6 cellular contexts compared by ENCODE assay signal in the genomic region with DNA sequence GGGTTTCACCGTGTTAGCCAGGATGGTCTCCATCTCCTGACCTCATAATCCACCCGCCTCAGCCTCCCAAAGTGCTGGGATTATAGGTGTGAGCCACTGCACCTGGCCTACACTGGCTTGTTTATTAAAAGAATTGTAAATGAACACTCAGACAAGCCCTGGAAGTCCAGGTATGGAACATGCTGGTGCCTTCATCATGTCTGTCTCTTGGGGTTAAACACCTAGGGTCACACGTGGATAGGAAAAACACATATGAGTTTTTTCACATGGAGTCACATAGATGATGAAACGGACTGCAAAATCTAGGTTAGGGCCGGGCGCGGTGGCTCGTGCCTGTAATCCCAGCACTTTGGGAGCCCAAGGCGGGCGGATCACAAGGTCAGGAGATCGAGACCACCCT. TPM values are rescaled to one million over a fixed set of nuclear protein-coding genes. Genes with fewer than 3 reads are reported as not detected.
DNase-seq lines count a peak whose midpoint lies in the region; ATAC-seq, FAIRE-seq and TF ChIP-seq lines count a peak whose summit lies in the region.
"Not testable (repeated sequence)": the region's sequence is repeated elsewhere in the genome, so short reads cannot be mapped to it uniquely, and the experiment has no call there.

No MANE protein-coding gene starts in this region.

- 81 to 85% methylated on average over 5 to 9 of the region's 11 CpGs for WGBS in esophagus squamous epithelium, 2 donors
- no CpG with 5 or more reads among the region's 11 CpGs for whole genome bisulfite sequencing in trophoblast cell (ENCODE audit: extremely low coverage, insufficient coverage, insufficient read length)
- WGBS in suprapubic skin, result 94% methylated on average over 11 of the region's 11 CpGs

- H3K79me1 ChIP-seq in trophoblast cell (ENCODE audit: low read length), result not testable (repeated sequence)

- not testable (repeated sequence) for H2BK12ac ChIP-seq in trophoblast cell (ENCODE audit: low read length)

- H3K27ac ChIP-seq in RWPE2 (ENCODE audit: poor library complexity, severe bottlenecking) (peak overlapping the region; percentile 92), epithelial cell of prostate (peak overlapping the region; percentile 93), esophagus squamous epithelium (peak overlapping the region; percentile 66 to 92 (median 88)), keratinocyte (ENCODE audit: control insufficient read depth, insufficient read depth, low read length) (peak overlapping the region; percentile 96), suprapubic skin (peak overlapping the region; percentile 79)
- not testable (repeated sequence) for H3K27ac ChIP-seq in trophoblast cell (ENCODE audit: low read depth, low read length)

- not testable (repeated sequence) for TF ChIP-seq CTCF in RWPE2 (IDR thresholded peaks at IDR 0.05; ENCODE audit: poor library complexity, severe bottlenecking); esophagus squamous epithelium (IDR thresholded peaks at IDR 0.05); keratinocyte (optimal IDR thresholded peaks at IDR 0.05 in 1 of 3, IDR thresholded peaks at IDR 0.05 in 1 of 3, conservative IDR thresholded peaks at IDR 0.05 in 1 of 3; ENCODE audit: extremely low read depth in 1 of 3, insufficient read depth in 2 of 3, low read length in 3 of 3); suprapubic skin (IDR thresholded peaks at IDR 0.05)

- not testable (repeated sequence) for H3K9ac ChIP-seq in keratinocyte (ENCODE audit: control insufficient read depth, extremely low read depth, insufficient read depth, low read length); trophoblast cell (ENCODE audit: low read length)

- TF ChIP-seq EP300 in suprapubic skin (IDR thresholded peaks at IDR 0.05), result not testable (repeated sequence)

- ATAC-seq in RWPE2 (ENCODE audit: low read depth), result not testable (repeated sequence)

- not testable (repeated sequence) for H4K12ac ChIP-seq in trophoblast cell (ENCODE audit: low read depth, low read length)

- not testable (repeated sequence) for H3K9me1 ChIP-seq in keratinocyte (ENCODE audit: control insufficient read depth, extremely low read depth, insufficient read depth, low read length)

- H3K4me2 ChIP-seq in keratinocyte (ENCODE audit: control insufficient read depth, extremely low read depth, insufficient read depth, low read depth, low read length); trophoblast cell (ENCODE audit: low read length): not testable (repeated sequence)

- not testable (repeated sequence) for H2BK120ac ChIP-seq in trophoblast cell (ENCODE audit: insufficient read depth, low read length, poor library complexity)

- H3K4me1 ChIP-seq in RWPE2 (ENCODE audit: insufficient read depth, poor library complexity, severe bottlenecking), result peaks cover 22% of the 10 kb centered on the region
- H3K4me1 ChIP-seq in esophagus squamous epithelium, result peaks cover 0 to 30% (median 6%) of the 10 kb centered on the region in 3 donors
- H3K4me1 ChIP-seq in keratinocyte (ENCODE audit: control insufficient read depth, extremely low read depth, insufficient read depth, low read length), result peaks cover 26% of the 10 kb centered on the region
- not testable (repeated sequence) for H3K4me1 ChIP-seq in trophoblast cell (ENCODE audit: control insufficient read depth in 1 of 2, insufficient read depth in 2 of 2, low read length in 2 of 2); suprapubic skin

- not testable (repeated sequence) for H4K91ac ChIP-seq in trophoblast cell (ENCODE audit: low read depth, low read length)

- not testable (repeated sequence) for H3K79me2 ChIP-seq in keratinocyte (ENCODE audit: control insufficient read depth, insufficient read depth, low read length); trophoblast cell (ENCODE audit: control insufficient read depth, insufficient read depth, low read length, poor library complexity)

- not testable (repeated sequence) for H2AK5ac ChIP-seq in trophoblast cell (ENCODE audit: low read length)

- not testable (repeated sequence) for H4K8ac ChIP-seq in trophoblast cell (ENCODE audit: low read depth, low read length)

- intact Hi-C loops in esophagus squamous epithelium (cut with DNase I), result not testable (repeated sequence)

- H3K4ac ChIP-seq in trophoblast cell (ENCODE audit: low read depth, low read length), result not testable (repeated sequence)

- not testable (repeated sequence) for H3K27me3 ChIP-seq in RWPE2 (ENCODE audit: insufficient read depth, poor library complexity, severe bottlenecking); esophagus squamous epithelium; keratinocyte (ENCODE audit: control insufficient read depth, extremely low read depth, insufficient read depth, low read length); trophoblast cell (ENCODE audit: insufficient read depth, low read length); suprapubic skin

- dilution Hi-C loops in keratinocyte (cut with MboI; ENCODE audit: extremely low pct_ligation_motif_present, low sequenced_read_pairs), result not testable (repeated sequence)

- not testable (repeated sequence) for FAIRE-seq in keratinocyte (lab: Jason Lieb, UNC)

- not testable (repeated sequence) for H2AFZ ChIP-seq in keratinocyte (ENCODE audit: control insufficient read depth, low read length); trophoblast cell (ENCODE audit: insufficient read depth, low read length, poor library complexity)

- H4K20me1 ChIP-seq in keratinocyte (ENCODE audit: control insufficient read depth, extremely low read depth, insufficient read depth, low read length), result not testable (repeated sequence)

- H3K36me3 ChIP-seq in RWPE2 (ENCODE audit: low read depth); esophagus squamous epithelium; keratinocyte (ENCODE audit: control insufficient read depth in 2 of 2, extremely low read depth in 1 of 2, insufficient read depth in 2 of 2, low read length in 2 of 2); trophoblast cell (ENCODE audit: control insufficient read depth in 1 of 2, insufficient read depth in 2 of 2, low read length in 2 of 2); suprapubic skin: not testable (repeated sequence)

- not testable (repeated sequence) for DNase-seq in RWPE2 (ENCODE audit: low spot score); epithelial cell of prostate (ENCODE audit: low read depth, low spot score); esophagus squamous epithelium (lab: John Stamatoyannopoulos, UW); keratinocyte (ENCODE audit: low read depth, low spot score); suprapubic skin (ENCODE audit: low spot score in 2 of 2)
- peak; percentile 56 to 70 for DNase-seq in trophoblast cell

- not testable (repeated sequence) for H2BK5ac ChIP-seq in trophoblast cell (ENCODE audit: low read depth, low read length, poor library complexity)

- H3K4me3 ChIP-seq in RWPE2 (ENCODE audit: severe bottlenecking); esophagus squamous epithelium; keratinocyte (ENCODE audit: control insufficient read depth in 2 of 3, extremely low read depth in 1 of 3, insufficient read depth in 2 of 3, low read depth in 1 of 3, low read length in 3 of 3); trophoblast cell (ENCODE audit: low read depth, low read length); suprapubic skin: not testable (repeated sequence)

- not testable (repeated sequence) for TF ChIP-seq POLR2A in esophagus squamous epithelium (IDR thresholded peaks at IDR 0.05); suprapubic skin (IDR thresholded peaks at IDR 0.05)

- H3K18ac ChIP-seq in trophoblast cell (ENCODE audit: low read length), result not testable (repeated sequence)

- not testable (repeated sequence) for H3K23ac ChIP-seq in trophoblast cell (ENCODE audit: low read length)

- not testable (repeated sequence) for H3K9me3 ChIP-seq in RWPE2 (ENCODE audit: severe bottlenecking); esophagus squamous epithelium; keratinocyte (ENCODE audit: control insufficient read depth, low read depth, low read length); trophoblast cell (ENCODE audit: insufficient read depth, low read depth, low read length); suprapubic skin

- H3K14ac ChIP-seq in trophoblast cell (ENCODE audit: low read length), result not testable (repeated sequence)

RNA-seq across cellular contexts. Expression of a gene that starts 54.2 kb away (rescaled TPM):
- total RNA-seq in esophagus squamous epithelium (10 to 100 TPM in 1 of 4 donors, 1 to 10 TPM in 3; 4.7 to 10.5 (median 7.5) TPM), suprapubic skin (10 to 100 TPM in 3 of 4 donors, 1 to 10 TPM in 1; 8.3 to 16.6 (median 11.4) TPM)
- 6.3 to 8.4 TPM (median 7.7 TPM) in 3 replicates for polyA plus RNA-seq in keratinocyte
- polyA plus RNA-seq in keratinocyte (2011; ENCODE audit: low read depth), result 3.3 TPM
- 3.4 and 5.6 TPM in 2 replicates for polyA plus RNA-seq in keratinocyte (2011; cell fraction: cytosol; rRNA removed)
- polyA plus RNA-seq in keratinocyte (2011; cell fraction: nucleus; rRNA removed), result 13.7 TPM in 2 replicates
- 4.7 and 6.9 TPM in 2 replicates for polyA plus RNA-seq in keratinocyte (2012; ENCODE audit: low replicate concordance)
- polyA minus RNA-seq in keratinocyte, result 3.6 to 6.8 TPM (median 6.5 TPM) in 3 replicates
- 4.2 TPM for polyA minus RNA-seq in keratinocyte (2011; cell fraction: cytosol; rRNA and poly(A)+ RNA removed)
- polyA minus RNA-seq in keratinocyte (2011; cell fraction: nucleus; rRNA and poly(A)+ RNA removed), result 5.3 and 9.8 TPM in 2 replicates
- polyA plus RNA-seq in trophoblast cell (2013), result 4.4 and 4.8 TPM in 2 replicates
